2 cellular contexts compared by ENCODE assay signal in genomic region chr1:70286453-70286852, GRCh38.
TF ChIP-seq lines count a peak whose summit lies in the region.

No MANE protein-coding gene starts in this region.

TF ChIP-seq in HepG2, 621 proteins besides CTCF, POLR2A, EP300 and RAD21:
- no peak for TF ChIP-seq IRF9 (CRISPR knock-in tag; IDR thresholded peaks at IDR 0.05; ENCODE audit: borderline replicate concordance)
- TF ChIP-seq MAFK (conservative IDR thresholded peaks at IDR 0.05 in 1 of 2, IDR thresholded peaks at IDR 0.05 in 1 of 2; ENCODE audit: low read length in 2 of 2): peak; percentile 19 to 60; a peak in 2 of 4 replicates
- TF ChIP-seq ZSCAN5A (CRISPR knock-in tag; IDR thresholded peaks at IDR 0.05; ENCODE audit: borderline replicate concordance): no peak
- TF ChIP-seq ZNF333 (CRISPR knock-in tag; IDR thresholded peaks at IDR 0.05; ENCODE audit: borderline replicate concordance): no peak
- TF ChIP-seq GABPB1 (CRISPR knock-in tag; IDR thresholded peaks at IDR 0.05): no peak
- TF ChIP-seq HMG20B (CRISPR knock-in tag; conservative IDR thresholded peaks at IDR 0.05): no peak
- no peak for TF ChIP-seq ZNF792 (CRISPR knock-in tag; IDR thresholded peaks at IDR 0.05)
- no peak for TF ChIP-seq MYNN (CRISPR knock-in tag; IDR thresholded peaks at IDR 0.05; ENCODE audit: low read depth)
- no peak for TF ChIP-seq ZNF549 (CRISPR knock-in tag; IDR thresholded peaks at IDR 0.05)
- peak; percentile 50; the same call in 1 of the 2 replicates for TF ChIP-seq MAFF (IDR thresholded peaks at IDR 0.05; ENCODE audit: low read depth, low read length)

TF ChIP-seq in IMR-90, 13 proteins besides CTCF, POLR2A, EP300 and RAD21:
- peak; percentile 47; the same call in 1 of the 2 replicates for TF ChIP-seq MAFK (IDR thresholded peaks at IDR 0.05; ENCODE audit: low read depth, low read length)
- TF ChIP-seq MAZ (IDR thresholded peaks at IDR 0.05; ENCODE audit: borderline replicate concordance, low read depth, low read length): no peak
TF ChIP-seq in IMR-90: peak in this region for 1.
